ENCODE assay signal across 10 cellular contexts in genomic region chr9:12554636-12555035, GRCh38.
DNase-seq lines count a peak whose midpoint lies in the region; TF ChIP-seq lines count a peak whose summit lies in the region.
"Had no signal": no experiment of that assay in that cellular context is flagged by ENCODE, and none has a peak within 500 bp of the region (broad histone marks: within the 10 kb centered on the region; RNA-seq: fewer than 3 reads in every experiment).

No MANE protein-coding gene starts in this region.

- DNase-seq in DMS53 (lab: John Stamatoyannopoulos, UW) (peak; percentile 12), DMS53 treated with DMSO at 0.1 percent for 48 hours (lab: John Stamatoyannopoulos, UW; ENCODE audit: unreplicated experiment) (no peak), NCI-H82 treated with DMSO at 0.1 percent for 48 hours (lab: John Stamatoyannopoulos, UW; ENCODE audit: unreplicated experiment) (peak; percentile 0), dermis blood vessel endothelial cell (peak; percentile 16), osteoblast (ENCODE audit: insufficient read length, low spot score, missing footprints) (no peak), anterior cingulate cortex (lab: John Stamatoyannopoulos, UW) (no peak), dedifferentiated amniotic fluid mesenchymal stem cell (ENCODE audit: extremely low spot score) (no peak)
- no peak for DNase-seq in NK-92 treated with Interleukin-12 subunit alpha and Interleukin-12 subunit beta, amount 100 ng/mL, for 24 hours (lab: John Stamatoyannopoulos, UW)
- DNase-seq: 8988T, NCI-H2227 treated with DMSO at 0.1 percent for 48 hours had no signal

- H3K79me2 ChIP-seq in osteoblast (ENCODE audit: insufficient read depth, low read length), result no peaks in the 10 kb centered on the region

- no peaks in the 10 kb centered on the region for H3K27me3 ChIP-seq in osteoblast (ENCODE audit: insufficient read depth, low read length)

- no peak overlapping the region for H3K4me2 ChIP-seq in osteoblast (ENCODE audit: insufficient read depth, low read length)

- H3K27ac ChIP-seq in osteoblast (ENCODE audit: low read depth, low read length), result no peak overlapping the region

- no peak overlapping the region for H2AFZ ChIP-seq in osteoblast (ENCODE audit: low read length)

- peak; percentile 20 for TF ChIP-seq CTCF in osteoblast (IDR thresholded peaks at IDR 0.05; ENCODE audit: extremely low read depth, low read depth, low read length)

- H3K36me3 ChIP-seq in osteoblast (ENCODE audit: insufficient read depth, low read length), result no peaks in the 10 kb centered on the region

- H4K20me1 ChIP-seq in osteoblast (ENCODE audit: insufficient read depth, low read length), result no peaks in the 10 kb centered on the region

- H3K9me3 ChIP-seq in osteoblast (ENCODE audit: low read depth, low read length), result no peaks in the 10 kb centered on the region

- H3K4me3 ChIP-seq in osteoblast (ENCODE audit: insufficient read depth, low read length), result no peak overlapping the region

- no peaks in the 10 kb centered on the region for H3K4me1 ChIP-seq in osteoblast (ENCODE audit: insufficient read depth, low read length)

Comparison
In these comparisons a context has a peak if more than half of its experiments do, and no peak if none do; other contexts are left out.
1. DNase-seq: peak in DMS53 (single experiment), NCI-H82 treated with DMSO at 0.1 percent for 48 hours (single experiment) and dermis blood vessel endothelial cell (single experiment); none in DMS53 treated with DMSO at 0.1 percent for 48 hours (single experiment), osteoblast (single experiment), NK-92 treated with Interleukin-12 subunit alpha and Interleukin-12 subunit beta, amount 100 ng/mL, for 24 hours (single experiment), anterior cingulate cortex (0 of 58) and dedifferentiated amniotic fluid mesenchymal stem cell (single experiment).